Comparison of ENCODE assay signal across 6 cellular contexts in genomic region chr11:44914105-44914504, GRCh38.
"Had no signal": no experiment of that assay in that cellular context is flagged by ENCODE, and none has a peak within 500 bp of the region (broad histone marks: within the 10 kb centered on the region; RNA-seq: fewer than 3 reads in every experiment).

No MANE protein-coding gene starts in this region.

- ATAC-seq: GM23338, HCT116, K562 had no signal

- DNase-seq: H9, HFFc6, IMR-90 had no signal

- H3K4me2 ChIP-seq: GM23338 had no signal

- H3K4me3 ChIP-seq: GM23338, K562 had no signal

- H2AFZ ChIP-seq: GM23338 had no signal
